ENCODE assay signal across 8 cellular contexts in genomic region chr13:21014666-21015170, GRCh38. TPM values are rescaled to one million over a fixed set of nuclear protein-coding genes. Genes with fewer than 3 reads are reported as not detected.
A peak's percentile ranks its signal among the peaks of the same experiment; 100 is the strongest.
DNase-seq lines count a peak whose midpoint lies in the region; ATAC-seq and TF ChIP-seq lines count a peak whose summit lies in the region.

No MANE protein-coding gene starts in this region.

- intact Hi-C loops in MCF 10A (cut with micrococcal nuclease), result no loop called here
- intact Hi-C loops in mammary epithelial cell (cut with micrococcal nuclease), result no loop called here
- intact Hi-C loops in aorta (cut with DNase I), result loop anchor here in 1 of 2 donors (5.0 kb wide), 1 partner anchor 33 kb away; no protein-coding TSS in a partner anchor

- H3K4me3 Mint-ChIP-seq in MCF 10A (ENCODE audit: unreplicated experiment), result no peak overlapping the region

- peak; percentile 72 for ATAC-seq in aorta (ENCODE audit: low FRiP score)

- H3K36me3 Mint-ChIP-seq in MCF 10A (ENCODE audit: insufficient read depth, unreplicated experiment), result peaks cover 21% of the 10 kb centered on the region

- peaks cover 58% of the 10 kb centered on the region for H3K4me1 Mint-ChIP-seq in MCF 10A (ENCODE audit: insufficient read depth, unreplicated experiment)

- BruUV-seq in MCF 10A (replicated peaks; lab: Mats Ljungman, UMichigan) (no TSS peak), mammary epithelial cell (replicated peaks; lab: Mats Ljungman, UMichigan) (no TSS peak)

- peaks cover 85% of the 10 kb centered on the region for H3K79me2 ChIP-seq in mammary epithelial cell (ENCODE audit: insufficient read depth, low read length)

- H3K36me3 ChIP-seq in mammary epithelial cell (ENCODE audit: insufficient read depth, low read length), result peaks cover 3% of the 10 kb centered on the region
- no peaks in the 10 kb centered on the region for H3K36me3 ChIP-seq in muscle layer of colon (ENCODE audit: insufficient read depth, low read length)
- no peaks in the 10 kb centered on the region for H3K36me3 ChIP-seq in aorta (ENCODE audit: control insufficient read depth in 1 of 2, insufficient read depth in 2 of 2, low read length in 1 of 2)
- no peaks in the 10 kb centered on the region for H3K36me3 ChIP-seq in effector memory CD4-positive, alpha-beta T cell (ENCODE audit: control insufficient read depth, insufficient read depth, low read length)

- no peaks in the 10 kb centered on the region for H3K27me3 ChIP-seq in mammary epithelial cell (ENCODE audit: insufficient read depth, low read length)
- H3K27me3 ChIP-seq in muscle layer of colon (ENCODE audit: control insufficient read depth in 1 of 2, insufficient read depth in 2 of 2, low read length in 2 of 2), result no peaks in the 10 kb centered on the region
- no peaks in the 10 kb centered on the region for H3K27me3 ChIP-seq in aorta (ENCODE audit: control insufficient read depth in 1 of 2, insufficient read depth in 2 of 2, low read length in 1 of 2)
- no peaks in the 10 kb centered on the region for H3K27me3 ChIP-seq in effector memory CD4-positive, alpha-beta T cell (replicated peaks; ENCODE audit: control insufficient read depth, insufficient read depth, low read length, poor library complexity, severe bottlenecking)

- dilution Hi-C loops in mammary epithelial cell (cut with HindIII; ENCODE audit: low sequenced_read_pairs), result no loop called here

- POLR2A ChIA-PET in MCF 10A (lab: Yijun Ruan, JAX), result interaction anchor here (0.7 to 5.6 kb wide), 6 partner anchors 15 to 818 kb away, joined by 3 to 35 read pairs (median 6); no protein-coding TSS in a partner anchor

- H4K20me1 ChIP-seq in mammary epithelial cell (ENCODE audit: insufficient read depth, low read length), result no peaks in the 10 kb centered on the region

- H3K27ac ChIP-seq in mammary epithelial cell (ENCODE audit: insufficient read depth, low read depth, low read length), result no peak overlapping the region
- peak overlapping the region; percentile 6 for H3K27ac ChIP-seq in epithelial cell of prostate
- H3K27ac ChIP-seq in muscle layer of colon (ENCODE audit: low read depth, low read length), result peak overlapping the region; percentile 12
- H3K27ac ChIP-seq in aorta (ENCODE audit: low read depth in 1 of 2, low read length in 2 of 2), result no peak overlapping the region
- H3K27ac ChIP-seq in effector memory CD4-positive, alpha-beta T cell (ENCODE audit: insufficient read depth, low read length, poor library complexity, severe bottlenecking), result no peak overlapping the region

- H3K4me1 ChIP-seq in mammary epithelial cell (ENCODE audit: insufficient read depth, low read length) (peaks cover 29% of the 10 kb centered on the region), muscle layer of colon (ENCODE audit: insufficient read depth, low read length) (peaks cover 67% of the 10 kb centered on the region), aorta (ENCODE audit: control insufficient read depth in 1 of 2, insufficient read depth in 2 of 2, low read length in 2 of 2) (peaks cover 3 to 9% of the 10 kb centered on the region in 2 donors)
- H3K4me1 ChIP-seq in effector memory CD4-positive, alpha-beta T cell (ENCODE audit: control insufficient read depth, insufficient read depth, low read length, poor library complexity, severe bottlenecking), result no peaks in the 10 kb centered on the region

- no peaks in the 10 kb centered on the region for H3K9me3 ChIP-seq in mammary epithelial cell (replicated peaks; ENCODE audit: insufficient read depth, low read length)
- H3K9me3 ChIP-seq in muscle layer of colon (ENCODE audit: low read length), result no peaks in the 10 kb centered on the region
- no peaks in the 10 kb centered on the region for H3K9me3 ChIP-seq in aorta (ENCODE audit: control insufficient read depth, low read length)
- no peaks in the 10 kb centered on the region for H3K9me3 ChIP-seq in effector memory CD4-positive, alpha-beta T cell (ENCODE audit: control insufficient read depth, low read length)

- no peak overlapping the region for H3K4me2 ChIP-seq in mammary epithelial cell (ENCODE audit: insufficient read depth, low read depth, low read length)

- no peak overlapping the region for H2AFZ ChIP-seq in mammary epithelial cell (ENCODE audit: low read depth, low read length)

- in situ Hi-C loops in mammary epithelial cell (cut with MboI; ENCODE audit: low sequenced_read_pairs in 2 of 2), result no loop called here

- peak overlapping the region; percentile 30 for H3K27ac Mint-ChIP-seq in MCF 10A (ENCODE audit: low read depth, unreplicated experiment)

- H3K27me3 Mint-ChIP-seq in MCF 10A (ENCODE audit: insufficient read depth, unreplicated experiment), result no peaks in the 10 kb centered on the region

- H3K9ac ChIP-seq in mammary epithelial cell (ENCODE audit: insufficient read depth, low read length) (no peak overlapping the region), muscle layer of colon (ENCODE audit: low read length) (no peak overlapping the region)

- DNase-seq in MCF 10A (ENCODE audit: unreplicated experiment), result peak; percentile 51
- no peak for DNase-seq in mammary epithelial cell
- no peak for DNase-seq in epithelial cell of prostate (ENCODE audit: low read depth, low spot score)
- DNase-seq in aorta, result peak in 1 of 2 donors; percentile 74
- no peak for DNase-seq in NCI-H1436 treated with DMSO at 0.1 percent for 48 hours (lab: John Stamatoyannopoulos, UW)
- no peak for DNase-seq in anterior cingulate cortex (lab: John Stamatoyannopoulos, UW)
- DNase-seq in effector memory CD4-positive, alpha-beta T cell, result no peak

- CTCF ChIA-PET in MCF 10A (lab: Yijun Ruan, JAX) (interaction anchor here (0.6 to 0.9 kb wide), 2 partner anchors 14 to 898 kb away, joined by 3 read pairs; no protein-coding TSS in a partner anchor), mammary epithelial cell (lab: Charles Lee; ENCODE audit: low non-redundant PET) (no interaction called here)

- WGBS in mammary epithelial cell (ENCODE audit: low coverage, missing lambda C conversion rate), result 82% methylated on average over 6 of the region's 6 CpGs
- WGBS in aorta, 2 donors, result 8 to 11% methylated on average over 6 of the region's 6 CpGs

- H3K9me3 Mint-ChIP-seq in MCF 10A (ENCODE audit: unreplicated experiment), result no peaks in the 10 kb centered on the region

- TF ChIP-seq CTCF in MCF 10A (IDR thresholded peaks at IDR 0.05; ENCODE audit: unreplicated experiment), result no peak
- TF ChIP-seq CTCF in mammary epithelial cell (conservative IDR thresholded peaks at IDR 0.05 in 1 of 2, IDR thresholded peaks at IDR 0.05 in 1 of 2; ENCODE audit: extremely low read depth in 1 of 2, insufficient read depth in 1 of 2, low read depth in 1 of 2, low read length in 2 of 2), result no peak

- H3K4me3 ChIP-seq in mammary epithelial cell (replicated peaks in 1 of 3; ENCODE audit: insufficient read depth in 1 of 3, low read depth in 2 of 3, low read length in 3 of 3), result no peak overlapping the region
- no peak overlapping the region for H3K4me3 ChIP-seq in muscle layer of colon (ENCODE audit: low read depth in 1 of 2, low read length in 2 of 2)
- H3K4me3 ChIP-seq in aorta (ENCODE audit: low read length in 2 of 2), result no peak overlapping the region
- no peak overlapping the region for H3K4me3 ChIP-seq in effector memory CD4-positive, alpha-beta T cell (ENCODE audit: insufficient read depth, low read depth, low read length, poor library complexity, severe bottlenecking)

RNA-seq across cellular contexts. Expression of gene LATS2, which starts 46.7 kb away (rescaled TPM):
- total RNA-seq in MCF 10A (2022), result 28.7 and 32.3 TPM in 2 replicates
- total RNA-seq in mammary epithelial cell, result 10 to 100 TPM; 18.0 to 19.8 TPM
- 8.8 TPM for polyA plus RNA-seq in mammary epithelial cell
- 10.9 TPM for polyA minus RNA-seq in mammary epithelial cell
- total RNA-seq in aorta, result 10 to 100 TPM; 52.9 to 64.6 TPM
- polyA plus RNA-seq in aorta, result 10 to 100 TPM in 1 of 2 donors, 1 to 10 TPM in 1; 9.5 to 11.4 TPM

Comparison
In these comparisons a context has a peak if more than half of its experiments do, and no peak if none do; other contexts are left out.
1. H3K27ac ChIP-seq: peak in epithelial cell of prostate (single experiment) and muscle layer of colon (single experiment); none in mammary epithelial cell (single experiment), aorta (0 of 2) and effector memory CD4-positive, alpha-beta T cell (single experiment).